Comparison of ENCODE assay signal across 12 cellular contexts in genomic region chr1:221801773-221802516, GRCh38.
DNase-seq lines count a peak whose midpoint lies in the region; ATAC-seq and TF ChIP-seq lines count a peak whose summit lies in the region.
"Had no signal": no experiment of that assay in that cellular context is flagged by ENCODE, and none has a peak within 500 bp of the region (broad histone marks: within the 10 kb centered on the region; RNA-seq: fewer than 3 reads in every experiment).

No MANE protein-coding gene starts in this region.

- H3K9me3 ChIP-seq in SK-N-SH (peaks cover 7% of the 10 kb centered on the region; the same call in 1 of the 2 replicates), lower lobe of right lung (peaks cover 6% of the 10 kb centered on the region)
- no peaks in the 10 kb centered on the region for H3K9me3 ChIP-seq in CD4-positive, alpha-beta memory T cell (ENCODE audit: control insufficient read depth in 1 of 2, low read length in 2 of 2)

- TF ChIP-seq CTCF in SK-N-SH (IDR thresholded peaks at IDR 0.05): no peak
- TF ChIP-seq CTCF in fibroblast of pulmonary artery (IDR thresholded peaks at IDR 0.05; ENCODE audit: low read length, missing control alignments): no peak
- no peak for TF ChIP-seq CTCF in lower lobe of right lung (IDR thresholded peaks at IDR 0.05)

- ATAC-seq in activated naive CD8-positive, alpha-beta T cell treated with anti-CD3 and anti-CD28 coated beads, Interleukin-2, amount 50 U/mL, for 24 hours: peak; percentile 61
- ATAC-seq in lower lobe of right lung (no peak), HG02870 (IDR thresholded peaks at IDR 0.05; ENCODE audit: unreplicated experiment) (no peak)

- H3K4me1 Mint-ChIP-seq in activated naive CD8-positive, alpha-beta T cell treated with anti-CD3 and anti-CD28 coated beads, Interleukin-2, amount 50 U/mL, for 24 hours: peaks cover 38% of the 10 kb centered on the region
- peaks cover 16% of the 10 kb centered on the region for H3K4me1 Mint-ChIP-seq in activated naive CD8-positive, alpha-beta T cell treated with anti-CD3 and anti-CD28 coated beads for 36 hours
- H3K4me1 Mint-ChIP-seq in CD4-positive, alpha-beta memory T cell: peaks cover 4 to 8% (median 6%) of the 10 kb centered on the region in 4 donors

- H3K36me3 Mint-ChIP-seq in activated naive CD8-positive, alpha-beta T cell treated with anti-CD3 and anti-CD28 coated beads, Interleukin-2, amount 50 U/mL, for 24 hours (ENCODE audit: low read depth): peaks cover 8% of the 10 kb centered on the region
- peaks cover 11% of the 10 kb centered on the region for H3K36me3 Mint-ChIP-seq in activated naive CD8-positive, alpha-beta T cell treated with anti-CD3 and anti-CD28 coated beads for 36 hours
- peaks cover 2% of the 10 kb centered on the region in 2 donors for H3K36me3 Mint-ChIP-seq in CD4-positive, alpha-beta memory T cell

- no peak overlapping the region for H3K4me3 Mint-ChIP-seq in activated naive CD8-positive, alpha-beta T cell treated with anti-CD3 and anti-CD28 coated beads, Interleukin-2, amount 50 U/mL, for 24 hours
- no peak overlapping the region for H3K4me3 Mint-ChIP-seq in activated naive CD8-positive, alpha-beta T cell treated with anti-CD3 and anti-CD28 coated beads for 36 hours
- H3K4me3 Mint-ChIP-seq in CD4-positive, alpha-beta memory T cell: no peak overlapping the region
- H3K4me3 Mint-ChIP-seq: activated T-cell treated with anti-CD3 and anti-CD28 coated beads, Interleukin-2, amount 50 U/mL, for 24 hours had no signal

- H3K4me1 ChIP-seq in SK-N-SH (ENCODE audit: control insufficient read depth in 1 of 2, insufficient read depth in 2 of 2, low read depth in 1 of 2, low read length in 1 of 2): peaks cover 0 to 7% of the 10 kb centered on the region in 2 experiments; a peak in 1 of 4 replicates
- no peaks in the 10 kb centered on the region for H3K4me1 ChIP-seq in lower lobe of right lung
- no peaks in the 10 kb centered on the region for H3K4me1 ChIP-seq in CD4-positive, alpha-beta memory T cell (ENCODE audit: insufficient read depth, low read length)

- H3K79me2 ChIP-seq in SK-N-SH (ENCODE audit: insufficient read depth): no peaks in the 10 kb centered on the region

- no peak for TF ChIP-seq RAD21 in SK-N-SH (IDR thresholded peaks at IDR 0.05; ENCODE audit: low read length)

- peak overlapping the region; percentile 31; the same call in 1 of the 2 replicates for H3K4me2 ChIP-seq in SK-N-SH
- H3K4me2 ChIP-seq: BLaER1 had no signal

- no peak for DNase-seq in activated naive CD8-positive, alpha-beta T cell treated with anti-CD3 and anti-CD28 coated beads, Interleukin-2, amount 50 U/mL, for 24 hours
- no peak for DNase-seq in activated naive CD8-positive, alpha-beta T cell treated with anti-CD3 and anti-CD28 coated beads for 36 hours
- DNase-seq in SK-N-SH: no peak
- peak; percentile 45 for DNase-seq in fibroblast of pulmonary artery (ENCODE audit: low read depth)
- DNase-seq in NOMO-1 (lab: John Stamatoyannopoulos, UW; ENCODE audit: unreplicated experiment in 2 of 2): no peak
- no peak for DNase-seq in lower lobe of right lung
- DNase-seq in CD4-positive, alpha-beta memory T cell: no peak
- DNase-seq: activated T-cell treated with anti-CD3 and anti-CD28 coated beads, Interleukin-2, amount 50 U/mL, for 24 hours; MV-4-11; NCI-H748 treated with DMSO at 0.1 percent for 48 hours had no signal

- H3K9me2 ChIP-seq in SK-N-SH: no peaks in the 10 kb centered on the region

- POLR2A ChIA-PET in SK-N-SH (lab: Yijun Ruan, JAX): no interaction called here
- POLR2A ChIA-PET in CD4-positive, alpha-beta memory T cell (lab: Charles Lee; ENCODE audit: partially characterized antibody): no interaction called here

- H2AFZ ChIP-seq in SK-N-SH (ENCODE audit: low read depth): peak overlapping the region; percentile 37; the same call in 1 of the 2 replicates

- no peaks in the 10 kb centered on the region for H3K27me3 Mint-ChIP-seq in activated naive CD8-positive, alpha-beta T cell treated with anti-CD3 and anti-CD28 coated beads, Interleukin-2, amount 50 U/mL, for 24 hours
- peaks cover 3% of the 10 kb centered on the region for H3K27me3 Mint-ChIP-seq in activated naive CD8-positive, alpha-beta T cell treated with anti-CD3 and anti-CD28 coated beads for 36 hours
- peaks cover 0 to 1% of the 10 kb centered on the region in 2 donors for H3K27me3 Mint-ChIP-seq in CD4-positive, alpha-beta memory T cell
- H3K27me3 Mint-ChIP-seq: activated T-cell treated with anti-CD3 and anti-CD28 coated beads, Interleukin-2, amount 50 U/mL, for 24 hours had no signal

- H3K27me3 ChIP-seq in SK-N-SH (ENCODE audit: insufficient read depth): no peaks in the 10 kb centered on the region
- H3K27me3 ChIP-seq in lower lobe of right lung (ENCODE audit: low read depth): no peaks in the 10 kb centered on the region
- no peaks in the 10 kb centered on the region for H3K27me3 ChIP-seq in CD4-positive, alpha-beta memory T cell (ENCODE audit: insufficient read depth, low read length)
- H3K27me3 ChIP-seq: BLaER1 had no signal

- intact Hi-C loops in lower lobe of right lung (cut with DNase I): no loop called here
- intact Hi-C loops in CD4-positive, alpha-beta memory T cell (cut with micrococcal nuclease): no loop called here

- H4K20me1 ChIP-seq in SK-N-SH (ENCODE audit: insufficient read depth): no peaks in the 10 kb centered on the region
- H4K20me1 ChIP-seq: BLaER1 had no signal

- 28% methylated on average over 1 of the region's 1 CpG for WGBS in SK-N-SH (ENCODE audit: low lambda C conversion rate)

- peaks cover 12% of the 10 kb centered on the region for H3K9me3 Mint-ChIP-seq in activated naive CD8-positive, alpha-beta T cell treated with anti-CD3 and anti-CD28 coated beads, Interleukin-2, amount 50 U/mL, for 24 hours
- H3K9me3 Mint-ChIP-seq in activated naive CD8-positive, alpha-beta T cell treated with anti-CD3 and anti-CD28 coated beads for 36 hours: peaks cover 7% of the 10 kb centered on the region
- peaks cover 0 to 11% (median 3%) of the 10 kb centered on the region in 8 donors for H3K9me3 Mint-ChIP-seq in CD4-positive, alpha-beta memory T cell

- H3K9ac ChIP-seq in SK-N-SH: no peak overlapping the region
- H3K9ac ChIP-seq: BLaER1 had no signal

- no peak overlapping the region for H3K27ac Mint-ChIP-seq in activated naive CD8-positive, alpha-beta T cell treated with anti-CD3 and anti-CD28 coated beads, Interleukin-2, amount 50 U/mL, for 24 hours
- H3K27ac Mint-ChIP-seq in activated naive CD8-positive, alpha-beta T cell treated with anti-CD3 and anti-CD28 coated beads for 36 hours: no peak overlapping the region
- no peak overlapping the region for H3K27ac Mint-ChIP-seq in CD4-positive, alpha-beta memory T cell
- H3K27ac Mint-ChIP-seq: activated T-cell treated with anti-CD3 and anti-CD28 coated beads, Interleukin-2, amount 50 U/mL, for 24 hours had no signal

- H3K36me3 ChIP-seq in SK-N-SH (replicated peaks in 1 of 2; ENCODE audit: control insufficient read depth in 1 of 2, insufficient read depth in 2 of 2, low read length in 1 of 2) (no peaks in the 10 kb centered on the region), lower lobe of right lung (no peaks in the 10 kb centered on the region)
- no peaks in the 10 kb centered on the region for H3K36me3 ChIP-seq in CD4-positive, alpha-beta memory T cell (ENCODE audit: insufficient read depth, low read length)
- H3K36me3 ChIP-seq: BLaER1 had no signal

- peaks cover 4% of the 10 kb centered on the region for H3F3A ChIP-seq in SK-N-SH (replicated peaks; ENCODE audit: insufficient read depth)

- H3K4me3 ChIP-seq in SK-N-SH (ENCODE audit: low read depth in 2 of 2, low read length in 1 of 2) (0 out of 4 replicates have a peak overlapping the region, but pooled peaks of 1 of the 2 experiments have one; percentile 14), fibroblast of pulmonary artery (replicated peaks; ENCODE audit: low read depth, low read length) (no peak overlapping the region), lower lobe of right lung (no peak overlapping the region)
- H3K4me3 ChIP-seq in CD4-positive, alpha-beta memory T cell (ENCODE audit: low read length in 2 of 2): no peak overlapping the region
- H3K4me3 ChIP-seq: BLaER1 had no signal

- TF ChIP-seq EP300 in SK-N-SH (IDR thresholded peaks at IDR 0.05; ENCODE audit: borderline replicate concordance in 1 of 2, low read depth in 1 of 2, low read length in 1 of 2): no peak

- peak overlapping the region in 1 of 2 experiments; percentile 44; a peak in 1 of 4 replicates for H3K27ac ChIP-seq in SK-N-SH (ENCODE audit: low read depth in 2 of 2, low read length in 1 of 2)
- H3K27ac ChIP-seq in lower lobe of right lung: no peak overlapping the region
- no peak overlapping the region for H3K27ac ChIP-seq in CD4-positive, alpha-beta memory T cell (ENCODE audit: low read depth, low read length)
- H3K27ac ChIP-seq: BLaER1 had no signal

- CTCF ChIA-PET in SK-N-SH (lab: Yijun Ruan, JAX): interaction anchor here (1.2 kb wide), 1 partner anchor 72 kb away, joined by 3 read pairs; no protein-coding TSS in a partner anchor
- CTCF ChIA-PET in CD4-positive, alpha-beta memory T cell (lab: Charles Lee; ENCODE audit: partially characterized antibody): interaction anchor here (1.0 kb wide), 1 partner anchor 14 kb away, joined by 3 read pairs; no protein-coding TSS in a partner anchor

TF ChIP-seq in SK-N-SH, 30 proteins besides CTCF, POLR2A, EP300 and RAD21:
- peak; percentile 53 for TF ChIP-seq JUND (IDR thresholded peaks at IDR 0.05)
- peak; percentile 74 for TF ChIP-seq FOSL2 (IDR thresholded peaks at IDR 0.05; ENCODE audit: borderline replicate concordance, low read depth)
- TF ChIP-seq PBX3 (IDR thresholded peaks at IDR 0.05): peak; percentile 36; the same call in 1 of the 2 replicates
- TF ChIP-seq MEF2A (IDR thresholded peaks at IDR 0.05; ENCODE audit: borderline replicate concordance, low read depth): no peak
- no peak for TF ChIP-seq RXRA (IDR thresholded peaks at IDR 0.05; ENCODE audit: borderline replicate concordance, low read depth)
- no peak for TF ChIP-seq ELF1 (IDR thresholded peaks at IDR 0.05)
- no peak for TF ChIP-seq MXI1 (IDR thresholded peaks at IDR 0.05; ENCODE audit: low read depth, low read length)
- peak; percentile 44; the same call in 1 of the 2 replicates for TF ChIP-seq TCF12 (IDR thresholded peaks at IDR 0.05)
